In the genomic region with DNA sequence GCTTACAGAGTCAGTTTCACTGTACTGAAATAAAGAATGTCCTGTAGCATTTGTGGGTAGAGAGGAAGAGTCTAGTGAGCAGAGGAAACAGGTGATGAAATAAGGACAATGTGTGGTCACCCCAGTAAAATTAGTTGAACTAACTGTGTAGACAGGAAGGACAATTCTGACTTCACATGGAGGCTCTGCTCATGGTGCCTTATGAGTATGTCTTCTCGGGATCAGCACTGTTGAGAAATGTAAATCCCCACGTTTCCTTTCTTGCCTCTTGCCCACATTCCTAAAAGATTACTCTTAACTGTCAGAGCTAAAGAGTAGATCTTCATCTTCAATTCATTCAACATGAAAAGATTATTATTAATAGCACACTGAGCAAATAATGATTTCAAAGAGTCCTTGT, we compare ENCODE assay signal across 11 cellular contexts.
A peak's percentile ranks its signal among the peaks of the same experiment; 100 is the strongest.
DNase-seq lines count a peak whose midpoint lies in the region; ATAC-seq lines count a peak whose summit lies in the region.
"Had no signal": no experiment of that assay in that cellular context is flagged by ENCODE, and none has a peak within 500 bp of the region (broad histone marks: within the 10 kb centered on the region; RNA-seq: fewer than 3 reads in every experiment).

No MANE protein-coding gene starts in this region.

- DNase-seq in AML-193 (lab: John Stamatoyannopoulos, UW): peak; percentile 85 to 88
- peak; percentile 89 for DNase-seq in LHCN-M2 (ENCODE audit: low read depth)
- DNase-seq in astrocyte of the hippocampus (ENCODE audit: low read depth, low spot score): peak; percentile 30
- peak; percentile 82 to 95 for DNase-seq in lung microvascular endothelial cell (ENCODE audit: low read depth in 2 of 2)
- DNase-seq in activated T-cell treated with anti-CD3 and anti-CD28 coated beads, Interleukin-2, amount 50 U/mL, for 1 hour: no peak
- DNase-seq in NCI-H526 treated with DMSO at 0.1 percent for 48 hours (lab: John Stamatoyannopoulos, UW): no peak
- DNase-seq in HPDE6-E6E7 (ENCODE audit: extremely low spot score): no peak
- DNase-seq: effector memory CD8-positive, alpha-beta T cell; NCI-H2081 treated with DMSO at 0.1 percent for 48 hours; T-helper 9 cell had no signal

- ATAC-seq in GM19324 (IDR thresholded peaks at IDR 0.05; ENCODE audit: low FRiP score, unreplicated experiment): no peak
- ATAC-seq: effector memory CD8-positive, alpha-beta T cell had no signal

Comparison
In these comparisons a context has a peak if more than half of its experiments do, and no peak if none do; other contexts are left out.
1. DNase-seq: peak in AML-193 (2 of 2), LHCN-M2 (single experiment), astrocyte of the hippocampus (single experiment) and lung microvascular endothelial cell (2 of 2); none in activated T-cell treated with anti-CD3 and anti-CD28 coated beads, Interleukin-2, amount 50 U/mL, for 1 hour (single experiment), NCI-H526 treated with DMSO at 0.1 percent for 48 hours (single experiment) and HPDE6-E6E7 (single experiment).